8 cellular contexts compared by ENCODE assay signal in genomic region chr22:35914665-35915476, GRCh38.
DNase-seq lines count a peak whose midpoint lies in the region; ATAC-seq, FAIRE-seq and TF ChIP-seq lines count a peak whose summit lies in the region.

No MANE protein-coding gene starts in this region.

- peak overlapping the region; percentile 29 for H3K4me3 ChIP-seq in AG09309 (ENCODE audit: control insufficient read depth, low read depth, low read length)
- peak overlapping the region; percentile 68 to 90 for H3K4me3 ChIP-seq in kidney (ENCODE audit: low read length in 2 of 2)
- peak overlapping the region; percentile 6 to 65 (median 25) for H3K4me3 ChIP-seq in spleen

- no peak for ATAC-seq in GM21786 (IDR thresholded peaks at IDR 0.05; ENCODE audit: unreplicated experiment)

- TF ChIP-seq POLR2A in spleen (IDR thresholded peaks at IDR 0.05), result no peak

- FAIRE-seq in kidney (lab: Jason Lieb, UNC), result peak; percentile 95

- peak overlapping the region; percentile 76 for H3K4me3 Mint-ChIP-seq in chondrocyte (ENCODE audit: unreplicated experiment)

- H3K9me3 ChIP-seq in kidney (ENCODE audit: control insufficient read depth in 1 of 2, low read length in 2 of 2) (no peaks in the 10 kb centered on the region), spleen (no peaks in the 10 kb centered on the region)

- H3K27ac ChIP-seq in kidney (ENCODE audit: low read depth in 2 of 2, low read length in 2 of 2) (peak overlapping the region; percentile 84 to 87), spleen (peak overlapping the region; percentile 4 to 79 (median 68))

- no peaks in the 10 kb centered on the region for H3K27me3 Mint-ChIP-seq in chondrocyte (ENCODE audit: low read depth)

- H3K36me3 Mint-ChIP-seq in chondrocyte (ENCODE audit: low read depth), result no peaks in the 10 kb centered on the region

- H3K36me3 ChIP-seq in kidney (ENCODE audit: control insufficient read depth in 1 of 2, insufficient read depth in 2 of 2, low read length in 2 of 2) (no peaks in the 10 kb centered on the region), spleen (no peaks in the 10 kb centered on the region)

- TF ChIP-seq CTCF in AG09309 (IDR thresholded peaks at IDR 0.05; ENCODE audit: control insufficient read depth, insufficient read depth, low read depth, low read length, missing control alignments) (no peak), chondrocyte (IDR thresholded peaks at IDR 0.05) (no peak), kidney (IDR thresholded peaks at IDR 0.05; ENCODE audit: borderline replicate concordance, extremely low read depth, insufficient read depth) (no peak), spleen (IDR thresholded peaks at IDR 0.05 in 8 of 11, conservative IDR thresholded peaks at IDR 0.05 in 3 of 11) (no peak)

- H3K9ac ChIP-seq in kidney (ENCODE audit: low read length in 2 of 2), result peak overlapping the region; percentile 17 to 56

- DNase-seq in AG09309 (ENCODE audit: low read depth) (peak; percentile 59), HPDE6-E6E7 (ENCODE audit: extremely low spot score) (peak; percentile 55), NOMO-1 treated with DMSO at 0.1 percent for 48 hours (lab: John Stamatoyannopoulos, UW; ENCODE audit: unreplicated experiment) (peak; percentile 50), chondrocyte (ENCODE audit: low spot score) (no peak), kidney (no peak), spleen (no peak), RPMI8226 (no peak)

- H3K4me1 Mint-ChIP-seq in chondrocyte (ENCODE audit: low read depth), result peaks cover 44% of the 10 kb centered on the region

- intact Hi-C loops in kidney (cut with DNase I) (no loop called here), spleen (cut with DNase I; ENCODE audit: low total_unique reads) (no loop called here)

- WGBS in spleen, 5 donors, result 7 to 13% (median 9%) methylated on average over 9 of the region's 9 CpGs

- no peaks in the 10 kb centered on the region for H3K9me3 Mint-ChIP-seq in chondrocyte (ENCODE audit: low read depth)

- peaks cover 0 to 14% (median 0%) of the 10 kb centered on the region in 7 donors for H3K27me3 ChIP-seq in spleen (replicated peaks in 1 of 7)

- H3K4me1 ChIP-seq in kidney (ENCODE audit: control insufficient read depth in 1 of 2, insufficient read depth in 1 of 2, low read depth in 1 of 2, low read length in 2 of 2) (peaks cover 8 to 20% of the 10 kb centered on the region in 2 donors), spleen (peaks cover 11 to 46% (median 30%) of the 10 kb centered on the region in 6 donors)

- H3K27ac Mint-ChIP-seq in chondrocyte (ENCODE audit: unreplicated experiment), result peak overlapping the region; percentile 79

Comparison
In these comparisons a context has a peak if more than half of its experiments do, and no peak if none do; other contexts are left out.
1. DNase-seq: peak in AG09309 (single experiment), HPDE6-E6E7 (single experiment) and NOMO-1 treated with DMSO at 0.1 percent for 48 hours (single experiment); none in chondrocyte (single experiment), kidney (single experiment), spleen (single experiment) and RPMI8226 (single experiment).
2. H3K4me3 ChIP-seq: peak in every context shown above with its lines; median percentile 79 in kidney; 29 in AG09309; 25 in spleen.